ENCODE assay signal across 18 cellular contexts in genomic region chr6:35312076-35312762, GRCh38. TPM values are rescaled to one million over a fixed set of nuclear protein-coding genes. Genes with fewer than 3 reads are reported as not detected.
DNase-seq lines count a peak whose midpoint lies in the region; ATAC-seq, FAIRE-seq and TF ChIP-seq lines count a peak whose summit lies in the region.
"Had no signal": no experiment of that assay in that cellular context is flagged by ENCODE, and none has a peak within 500 bp of the region (broad histone marks: within the 10 kb centered on the region; RNA-seq: fewer than 3 reads in every experiment).

No MANE protein-coding gene starts in this region.

- ATAC-seq in HepG2 (peak; percentile 47; the same call in 2 of the 3 replicates), right lobe of liver (no peak), HG02610 (IDR thresholded peaks at IDR 0.05; ENCODE audit: unreplicated experiment) (no peak)
- ATAC-seq in activated T-helper 17 cell treated with anti-CD3 and anti-CD28 coated beads, Interleukin-2, amount 50 U/mL, for 72 hours (replicated peaks) = no peak
- ATAC-seq: Right ventricle myocardium inferior had no signal

- H3K4me1 Mint-ChIP-seq in activated T-helper 17 cell treated with anti-CD3 and anti-CD28 coated beads, Interleukin-2, amount 50 U/mL, for 72 hours = peaks cover 64% of the 10 kb centered on the region
- H3K4me1 Mint-ChIP-seq in neural progenitor cell = peaks cover 5% of the 10 kb centered on the region

- H3K36me3 ChIP-seq in HepG2 (replicated peaks in 1 of 2; ENCODE audit: control insufficient read depth in 1 of 2, insufficient read depth in 2 of 2, low read length in 2 of 2) (no peaks in the 10 kb centered on the region), right lobe of liver (no peaks in the 10 kb centered on the region), mesenchymal stem cell (ENCODE audit: control insufficient read depth in 1 of 2, insufficient read depth in 2 of 2, low read depth in 1 of 2, low read length in 2 of 2) (peaks cover 0 to 3% of the 10 kb centered on the region in 2 experiments), vagina (no peaks in the 10 kb centered on the region), Karpas-422 (ENCODE audit: insufficient read depth, low read length) (peaks cover 15% of the 10 kb centered on the region), neural progenitor cell (no peaks in the 10 kb centered on the region)
- H3K36me3 ChIP-seq: esophagus muscularis mucosa, HAP-1, ovary had no signal

- H3K79me2 ChIP-seq in HepG2 (ENCODE audit: insufficient read depth, low read length) (no peaks in the 10 kb centered on the region), Karpas-422 (ENCODE audit: low read length) (peaks cover 6% of the 10 kb centered on the region), neural progenitor cell (ENCODE audit: low read depth) (no peaks in the 10 kb centered on the region)

- intact Hi-C loops in HepG2 (cut with micrococcal nuclease; ENCODE audit: unreplicated experiment) = no loop called here
- intact Hi-C loops in right lobe of liver (cut with DNase I) = no loop called here
- intact Hi-C loops in vagina (cut with DNase I) = loop anchor here (1.0 kb wide), 1 partner anchor 20 kb away; no protein-coding TSS in a partner anchor

- H3K9me3 ChIP-seq in HepG2 (ENCODE audit: low read length) (no peaks in the 10 kb centered on the region), right lobe of liver (no peaks in the 10 kb centered on the region), mesenchymal stem cell (ENCODE audit: control insufficient read depth, low read length) (peaks cover 6% of the 10 kb centered on the region), vagina (no peaks in the 10 kb centered on the region), Karpas-422 (ENCODE audit: low read length) (no peaks in the 10 kb centered on the region), neural progenitor cell (ENCODE audit: low read depth) (no peaks in the 10 kb centered on the region)
- H3K9me3 ChIP-seq: esophagus muscularis mucosa, HAP-1, ovary had no signal

- H3K9ac ChIP-seq in HepG2 (ENCODE audit: insufficient read depth, low read depth, low read length) (no peak overlapping the region), mesenchymal stem cell (ENCODE audit: low read length) (no peak overlapping the region), Karpas-422 (ENCODE audit: low read length) (no peak overlapping the region), neural progenitor cell (no peak overlapping the region)

- H3K4me1 ChIP-seq in HepG2 (ENCODE audit: insufficient read depth, low read length) = peaks cover 3% of the 10 kb centered on the region
- no peaks in the 10 kb centered on the region for H3K4me1 ChIP-seq in right lobe of liver
- no peaks in the 10 kb centered on the region for H3K4me1 ChIP-seq in mesenchymal stem cell (ENCODE audit: control insufficient read depth, insufficient read depth, low read depth, low read length)
- no peaks in the 10 kb centered on the region for H3K4me1 ChIP-seq in vagina
- H3K4me1 ChIP-seq in Karpas-422 (ENCODE audit: low read length) = peaks cover 33% of the 10 kb centered on the region
- H3K4me1 ChIP-seq in neural progenitor cell = peaks cover 5% of the 10 kb centered on the region
- H3K4me1 ChIP-seq: HAP-1 had no signal

- H3K79me1 ChIP-seq in mesenchymal stem cell (replicated peaks; ENCODE audit: low read length, poor library complexity, severe bottlenecking) = no peaks in the 10 kb centered on the region

- BruUV-seq in HepG2 (replicated peaks; lab: Mats Ljungman, UMichigan) = no TSS peak

- H3K4me2 ChIP-seq in HepG2 (ENCODE audit: low read depth, low read length) (no peak overlapping the region), mesenchymal stem cell (ENCODE audit: low read length, poor library complexity, severe bottlenecking) (no peak overlapping the region), Karpas-422 (ENCODE audit: low read depth, low read length, poor library complexity, severe bottlenecking) (no peak overlapping the region), neural progenitor cell (no peak overlapping the region)

- H4K20me1 ChIP-seq in HepG2 (ENCODE audit: insufficient read depth, low read length) = no peaks in the 10 kb centered on the region
- H4K20me1 ChIP-seq in Karpas-422 (ENCODE audit: insufficient read depth, low read depth, low read length) = no peaks in the 10 kb centered on the region
- H4K20me1 ChIP-seq in neural progenitor cell (ENCODE audit: low read depth) = no peaks in the 10 kb centered on the region

- FAIRE-seq in HepG2 (lab: Jason Lieb, UNC) = no peak
- FAIRE-seq: G401.6, HTR-8/SVneo had no signal

- TF ChIP-seq POLR2A in HepG2 (IDR thresholded peaks at IDR 0.05; ENCODE audit: insufficient read depth in 1 of 2, low read depth in 2 of 2, low read length in 2 of 2) (no peak), right lobe of liver (IDR thresholded peaks at IDR 0.05) (no peak), vagina (IDR thresholded peaks at IDR 0.05) (no peak)

- no peaks in the 10 kb centered on the region for H3K9me2 ChIP-seq in Karpas-422 (replicated peaks; ENCODE audit: insufficient read depth, low read length)

- H3K9me3 Mint-ChIP-seq in activated T-helper 17 cell treated with anti-CD3 and anti-CD28 coated beads, Interleukin-2, amount 50 U/mL, for 72 hours = no peaks in the 10 kb centered on the region
- H3K9me3 Mint-ChIP-seq in neural progenitor cell = peaks cover 4% of the 10 kb centered on the region

- TF ChIP-seq CTCF in HepG2 (CRISPR knock-in tag; IDR thresholded peaks at IDR 0.05) = no peak
- no peak for TF ChIP-seq CTCF in right lobe of liver (IDR thresholded peaks at IDR 0.05)
- TF ChIP-seq CTCF in vagina (IDR thresholded peaks at IDR 0.05) = no peak
- TF ChIP-seq CTCF in neural progenitor cell (IDR thresholded peaks at IDR 0.05) = no peak

- H3K27me3 ChIP-seq in HepG2 (ENCODE audit: control insufficient read depth in 1 of 2, insufficient read depth in 2 of 2, low read length in 2 of 2) (no peaks in the 10 kb centered on the region), right lobe of liver (no peaks in the 10 kb centered on the region), mesenchymal stem cell (ENCODE audit: control insufficient read depth in 1 of 2, insufficient read depth in 1 of 2, low read length in 2 of 2) (peaks cover 6 to 63% of the 10 kb centered on the region in 2 experiments), vagina (no peaks in the 10 kb centered on the region), Karpas-422 (ENCODE audit: low read length) (no peaks in the 10 kb centered on the region), neural progenitor cell (peaks cover 20% of the 10 kb centered on the region)
- H3K27me3 ChIP-seq: ovary had no signal

- 75% methylated on average over 11 of the region's 18 CpGs for WGBS in HepG2 (ENCODE audit: low lambda C conversion rate)
- WGBS in right lobe of liver (ENCODE audit: insufficient coverage, low coverage, low lambda C conversion rate, missing lambda C conversion rate) = 66% methylated on average over 3 of the region's 18 CpGs
- 93% methylated on average over 18 of the region's 18 CpGs for WGBS in mesenchymal stem cell

- peak overlapping the region; percentile 76 for H3K4me3 Mint-ChIP-seq in activated T-helper 17 cell treated with anti-CD3 and anti-CD28 coated beads, Interleukin-2, amount 50 U/mL, for 72 hours
- H3K4me3 Mint-ChIP-seq in neural progenitor cell = no peak overlapping the region

- H3F3A ChIP-seq in neural progenitor cell (ENCODE audit: low read depth) = no peaks in the 10 kb centered on the region

- H3K14ac ChIP-seq in mesenchymal stem cell (ENCODE audit: low read length in 2 of 2) = no peak overlapping the region

- H3K18ac ChIP-seq in mesenchymal stem cell (ENCODE audit: low read depth in 1 of 2, low read length in 2 of 2) = no peak overlapping the region

- H2AK5ac ChIP-seq in mesenchymal stem cell (ENCODE audit: low read length, severe bottlenecking) = no peak overlapping the region

- no peak overlapping the region for H4K8ac ChIP-seq in mesenchymal stem cell (ENCODE audit: low read length)

- CTCF ChIA-PET in HepG2 (lab: Yijun Ruan, JAX; ENCODE audit: low intra/inter-chr PET ratio, low total read pairs) = no interaction called here

- no peak overlapping the region for H2BK120ac ChIP-seq in mesenchymal stem cell (ENCODE audit: low read depth, low read length)

- TF ChIP-seq EP300 in HepG2 (IDR thresholded peaks at IDR 0.05; ENCODE audit: low read depth in 2 of 2, low read length in 2 of 2) (no peak), HepG2 (CRISPR knock-in tag; IDR thresholded peaks at IDR 0.05; ENCODE audit: borderline replicate concordance) (no peak)

- no peak overlapping the region for H2BK5ac ChIP-seq in mesenchymal stem cell (ENCODE audit: low read depth, low read length, poor library complexity, severe bottlenecking)

- peak overlapping the region; percentile 91 for H3K27ac Mint-ChIP-seq in activated T-helper 17 cell treated with anti-CD3 and anti-CD28 coated beads, Interleukin-2, amount 50 U/mL, for 72 hours
- no peak overlapping the region for H3K27ac Mint-ChIP-seq in neural progenitor cell

- H2AFZ ChIP-seq in HepG2 (ENCODE audit: low read length) = no peak overlapping the region
- no peak overlapping the region for H2AFZ ChIP-seq in mesenchymal stem cell (ENCODE audit: low read depth, low read length)
- H2AFZ ChIP-seq in Karpas-422 (ENCODE audit: low read length) = no peak overlapping the region
- no peak overlapping the region for H2AFZ ChIP-seq in neural progenitor cell (replicated peaks)

- H3K36me3 Mint-ChIP-seq in activated T-helper 17 cell treated with anti-CD3 and anti-CD28 coated beads, Interleukin-2, amount 50 U/mL, for 72 hours (ENCODE audit: low read depth) = peaks cover 99% of the 10 kb centered on the region
- peaks cover 2% of the 10 kb centered on the region for H3K36me3 Mint-ChIP-seq in neural progenitor cell

- in situ Hi-C loops in HepG2 (cut with HindIII; ENCODE audit: extremely low pct_ligation_motif_present, low pct_unique_long_range_greater_than_20kb) = loop anchor here (10.0 kb wide), 1 partner anchor 423 kb away; the partner anchor contains the start of gene ARMC12

- no peak for TF ChIP-seq RAD21 in HepG2 (CRISPR knock-in tag; IDR thresholded peaks at IDR 0.05)

- no peak overlapping the region for H3K23ac ChIP-seq in mesenchymal stem cell (ENCODE audit: low read length in 2 of 2)

- POLR2A ChIA-PET in HepG2 (lab: Yijun Ruan, JAX) = interaction anchor here (1.3 kb wide), 1 partner anchor 9 kb away, joined by 3 read pairs; no protein-coding TSS in a partner anchor

- H2BK12ac ChIP-seq in mesenchymal stem cell (ENCODE audit: low read length in 2 of 2) = no peak overlapping the region

- H2BK15ac ChIP-seq in mesenchymal stem cell (ENCODE audit: low read depth, poor library complexity, severe bottlenecking) = no peak overlapping the region

- peak overlapping the region; percentile 59 for H4K91ac ChIP-seq in mesenchymal stem cell (ENCODE audit: low read length)

- H3K27ac ChIP-seq in HepG2 (ENCODE audit: extremely low read length, insufficient read depth, low read length) (no peak overlapping the region), right lobe of liver (peak overlapping the region in 1 of 3 donors; percentile 33), mesenchymal stem cell (ENCODE audit: low read length, poor library complexity, severe bottlenecking) (no peak overlapping the region), vagina (no peak overlapping the region), Karpas-422 (ENCODE audit: low read length) (no peak overlapping the region), neural progenitor cell (no peak overlapping the region)
- H3K27ac ChIP-seq: esophagus muscularis mucosa, ovary had no signal

- DNase-seq in HepG2 (ENCODE audit: low spot score) (no peak), right lobe of liver (no peak), mesenchymal stem cell (no peak), vagina (ENCODE audit: extremely low spot score in 2 of 2) (peak; percentile 74 to 93), Karpas-422 (no peak), neural progenitor cell (ENCODE audit: low spot score) (no peak)
- DNase-seq: hypothalamus, NCI-H1105 treated with DMSO at 0.1 percent for 48 hours, NCI-H524 treated with DMSO at 0.1 percent for 48 hours, ovary had no signal

- H3K4ac ChIP-seq in mesenchymal stem cell (ENCODE audit: low read depth in 1 of 2, low read length in 2 of 2) = no peak overlapping the region

- H3K4me3 ChIP-seq in HepG2 (replicated peaks in 1 of 3; ENCODE audit: insufficient read depth in 1 of 3, low read depth in 2 of 3, low read length in 3 of 3) = no peak overlapping the region
- no peak overlapping the region for H3K4me3 ChIP-seq in right lobe of liver
- H3K4me3 ChIP-seq in mesenchymal stem cell (ENCODE audit: insufficient read depth in 1 of 2, low read depth in 1 of 2, low read length in 2 of 2) = no peak overlapping the region
- no peak overlapping the region for H3K4me3 ChIP-seq in vagina
- no peak overlapping the region for H3K4me3 ChIP-seq in Karpas-422 (ENCODE audit: low read length)
- H3K4me3 ChIP-seq in neural progenitor cell = no peak overlapping the region
- H3K4me3 ChIP-seq: esophagus muscularis mucosa, HAP-1, lung, ovary had no signal

- H3K27me3 Mint-ChIP-seq in activated T-helper 17 cell treated with anti-CD3 and anti-CD28 coated beads, Interleukin-2, amount 50 U/mL, for 72 hours = no peaks in the 10 kb centered on the region
- H3K27me3 Mint-ChIP-seq in neural progenitor cell (ENCODE audit: insufficient read depth, low read depth) = peaks cover 11% of the 10 kb centered on the region

RNA-seq across cellular contexts. Expression of gene DEF6, which starts 14.6 kb away (rescaled TPM):
- total RNA-seq in HepG2 (2016; rRNA removed; fragmentation: Illumina TruSeq; extraction: Trizol) = 9.6 and 10.0 TPM in 2 replicates
- total RNA-seq in HepG2 (2016; cell fraction: cytosol; rRNA removed; fragmentation: Illumina TruSeq; extraction: Trizol; ENCODE audit: low read depth) = 1.9 and 2.1 TPM in 2 replicates
- total RNA-seq in HepG2 (2016; cell fraction: insoluble cytoplasmic fraction; rRNA removed; fragmentation: Illumina TruSeq; extraction: Trizol) = 8.6 and 9.7 TPM in 2 replicates
- 4.0 TPM in 2 replicates for total RNA-seq in HepG2 (2016; cell fraction: membrane; rRNA removed; fragmentation: Illumina TruSeq; extraction: Trizol)
- 10.5 and 10.6 TPM in 2 replicates for total RNA-seq in HepG2 (2016; cell fraction: nucleus; rRNA removed; fragmentation: Illumina TruSeq; extraction: Trizol)
- polyA plus RNA-seq in HepG2 (2011; rRNA removed) = 5.2 and 7.4 TPM in 2 replicates
- 4.6 and 6.6 TPM in 2 replicates for polyA plus RNA-seq in HepG2 (2011; cell fraction: cytosol; rRNA removed)
- polyA plus RNA-seq in HepG2 (2011; cell fraction: nucleus; rRNA removed) = 18.1 and 24.9 TPM in 2 replicates
- 2.9 and 3.2 TPM in 2 replicates for polyA plus RNA-seq in HepG2 (2012)
- polyA plus RNA-seq in HepG2 (2016; cell fraction: cytosol; fragmentation: Illumina TruSeq; extraction: Trizol; ENCODE audit: low read depth) = 1.6 and 1.7 TPM in 2 replicates
- 7.5 and 7.7 TPM in 2 replicates for polyA plus RNA-seq in HepG2 (2016; cell fraction: insoluble cytoplasmic fraction; fragmentation: Illumina TruSeq; extraction: Trizol; ENCODE audit: low read depth)
- polyA plus RNA-seq in HepG2 (2016; cell fraction: membrane; fragmentation: Illumina TruSeq; extraction: Trizol; ENCODE audit: low read depth) = 3.6 TPM in 2 replicates
- 24.8 and 26.1 TPM in 2 replicates for polyA plus RNA-seq in HepG2 (2016; cell fraction: nucleus; fragmentation: Illumina TruSeq; extraction: Trizol; ENCODE audit: insufficient read depth, low read depth)
- 0.30 and 9.6 TPM in 2 replicates for polyA minus RNA-seq in HepG2 (2011; rRNA and poly(A)+ RNA removed; ENCODE audit: low replicate concordance)
- 2.5 and 2.7 TPM in 2 replicates for polyA minus RNA-seq in HepG2 (2011; cell fraction: cytosol; rRNA and poly(A)+ RNA removed)
- 4.6 and 5.2 TPM in 2 replicates for polyA minus RNA-seq in HepG2 (2011; cell fraction: nucleus; rRNA and poly(A)+ RNA removed)
- 1 to 10 TPM; 1.1 to 3.6 (median 1.5) TPM for total RNA-seq in right lobe of liver
- total RNA-seq in activated T-helper 17 cell treated with anti-CD3 and anti-CD28 coated beads, Interleukin-2, amount 50 U/mL, for 72 hours = 100 to 1,000 TPM; 117 to 133 TPM
- 1.8 TPM for polyA plus RNA-seq in mesenchymal stem cell (2013, experiment 1 of 2)
- polyA plus RNA-seq in mesenchymal stem cell (2013, experiment 2 of 2) = 1.2 TPM
- 23.1 TPM for total RNA-seq in vagina
- total RNA-seq in Karpas-422 (2014; rRNA removed; shearing (Covaris generic); ENCODE audit: low replicate concordance) = 31.3 and 69.9 TPM in 2 replicates
- 0.17 and 0.19 TPM in 2 replicates for total RNA-seq in neural progenitor cell (ENCODE audit: low replicate concordance)

RNA-seq across cellular contexts. Expression of gene PPARD, which starts 30.1 kb away (rescaled TPM):
- 5.8 and 6.1 TPM in 2 replicates for total RNA-seq in HepG2 (2016; rRNA removed; fragmentation: Illumina TruSeq; extraction: Trizol)
- total RNA-seq in HepG2 (2016; cell fraction: cytosol; rRNA removed; fragmentation: Illumina TruSeq; extraction: Trizol; ENCODE audit: low read depth) = 2.7 and 2.8 TPM in 2 replicates
- 4.8 and 5.7 TPM in 2 replicates for total RNA-seq in HepG2 (2016; cell fraction: insoluble cytoplasmic fraction; rRNA removed; fragmentation: Illumina TruSeq; extraction: Trizol)
- total RNA-seq in HepG2 (2016; cell fraction: membrane; rRNA removed; fragmentation: Illumina TruSeq; extraction: Trizol) = 6.6 and 7.6 TPM in 2 replicates
- 3.7 and 4.7 TPM in 2 replicates for total RNA-seq in HepG2 (2016; cell fraction: nucleus; rRNA removed; fragmentation: Illumina TruSeq; extraction: Trizol)
- 13.3 and 16.2 TPM in 2 replicates for polyA plus RNA-seq in HepG2 (2011; rRNA removed)
- polyA plus RNA-seq in HepG2 (2011; cell fraction: cytosol; rRNA removed) = 11.1 and 13.7 TPM in 2 replicates
- polyA plus RNA-seq in HepG2 (2011; cell fraction: nucleus; rRNA removed) = 26.3 and 29.6 TPM in 2 replicates
- polyA plus RNA-seq in HepG2 (2012) = 10.1 and 11.2 TPM in 2 replicates
- 1.9 and 2.4 TPM in 2 replicates for polyA plus RNA-seq in HepG2 (2016; cell fraction: cytosol; fragmentation: Illumina TruSeq; extraction: Trizol; ENCODE audit: low read depth)
- 7.9 and 11.5 TPM in 2 replicates for polyA plus RNA-seq in HepG2 (2016; cell fraction: insoluble cytoplasmic fraction; fragmentation: Illumina TruSeq; extraction: Trizol; ENCODE audit: low read depth)
- polyA plus RNA-seq in HepG2 (2016; cell fraction: membrane; fragmentation: Illumina TruSeq; extraction: Trizol; ENCODE audit: low read depth) = 7.6 and 8.0 TPM in 2 replicates
- 16.8 and 19.6 TPM in 2 replicates for polyA plus RNA-seq in HepG2 (2016; cell fraction: nucleus; fragmentation: Illumina TruSeq; extraction: Trizol; ENCODE audit: insufficient read depth, low read depth)
- polyA minus RNA-seq in HepG2 (2011; rRNA and poly(A)+ RNA removed; ENCODE audit: low replicate concordance) = 8.4 and 18.8 TPM in 2 replicates
- 6.6 and 6.9 TPM in 2 replicates for polyA minus RNA-seq in HepG2 (2011; cell fraction: cytosol; rRNA and poly(A)+ RNA removed)
- polyA minus RNA-seq in HepG2 (2011; cell fraction: nucleus; rRNA and poly(A)+ RNA removed) = 5.6 and 5.7 TPM in 2 replicates
- total RNA-seq in right lobe of liver = 10 to 100 TPM in 1 of 6 experiments, 1 to 10 TPM in 5; 5.2 to 18.8 (median 5.9) TPM
- total RNA-seq in activated T-helper 17 cell treated with anti-CD3 and anti-CD28 coated beads, Interleukin-2, amount 50 U/mL, for 72 hours = 10 to 100 TPM; 21.0 to 27.9 TPM
- 25.3 TPM for polyA plus RNA-seq in mesenchymal stem cell (2013, experiment 1 of 2)
- polyA plus RNA-seq in mesenchymal stem cell (2013, experiment 2 of 2) = 24.6 TPM
- total RNA-seq in vagina = 21.9 TPM
- total RNA-seq in Karpas-422 (2014; rRNA removed; shearing (Covaris generic); ENCODE audit: low replicate concordance) = 2.5 and 3.2 TPM in 2 replicates
- 4.9 and 8.2 TPM in 2 replicates for total RNA-seq in neural progenitor cell (ENCODE audit: low replicate concordance)

RNA-seq across cellular contexts. Expression of gene ZNF76, which starts 52.7 kb away (rescaled TPM):
- total RNA-seq in HepG2 (2016; rRNA removed; fragmentation: Illumina TruSeq; extraction: Trizol) (11.8 and 13.2 TPM in 2 replicates), right lobe of liver (10 to 100 TPM; 14.4 to 19.8 (median 17.6) TPM), vagina (39.0 TPM), neural progenitor cell (ENCODE audit: low replicate concordance) (14.8 and 27.0 TPM in 2 replicates)
- 11.7 and 12.1 TPM in 2 replicates for total RNA-seq in HepG2 (2016; cell fraction: cytosol; rRNA removed; fragmentation: Illumina TruSeq; extraction: Trizol; ENCODE audit: low read depth)
- 9.9 and 12.7 TPM in 2 replicates for total RNA-seq in HepG2 (2016; cell fraction: insoluble cytoplasmic fraction; rRNA removed; fragmentation: Illumina TruSeq; extraction: Trizol)
- total RNA-seq in HepG2 (2016; cell fraction: membrane; rRNA removed; fragmentation: Illumina TruSeq; extraction: Trizol) = 21.8 and 26.0 TPM in 2 replicates
- 9.5 and 10.9 TPM in 2 replicates for total RNA-seq in HepG2 (2016; cell fraction: nucleus; rRNA removed; fragmentation: Illumina TruSeq; extraction: Trizol)
- 26.4 and 28.2 TPM in 2 replicates for polyA plus RNA-seq in HepG2 (2011; rRNA removed)
- 9.0 and 14.0 TPM in 2 replicates for polyA plus RNA-seq in HepG2 (2011; cell fraction: cytosol; rRNA removed)
- 128 and 139 TPM in 2 replicates for polyA plus RNA-seq in HepG2 (2011; cell fraction: nucleus; rRNA removed)
- polyA plus RNA-seq in HepG2 (2012) = 15.4 and 17.3 TPM in 2 replicates
- 10.6 and 13.2 TPM in 2 replicates for polyA plus RNA-seq in HepG2 (2016; cell fraction: cytosol; fragmentation: Illumina TruSeq; extraction: Trizol; ENCODE audit: low read depth)
- 14.5 and 16.3 TPM in 2 replicates for polyA plus RNA-seq in HepG2 (2016; cell fraction: insoluble cytoplasmic fraction; fragmentation: Illumina TruSeq; extraction: Trizol; ENCODE audit: low read depth)
- 22.8 and 27.0 TPM in 2 replicates for polyA plus RNA-seq in HepG2 (2016; cell fraction: membrane; fragmentation: Illumina TruSeq; extraction: Trizol; ENCODE audit: low read depth)
- 38.8 and 39.0 TPM in 2 replicates for polyA plus RNA-seq in HepG2 (2016; cell fraction: nucleus; fragmentation: Illumina TruSeq; extraction: Trizol; ENCODE audit: insufficient read depth, low read depth)
- polyA minus RNA-seq in HepG2 (2011; rRNA and poly(A)+ RNA removed; ENCODE audit: low replicate concordance) = 25.8 and 37.6 TPM in 2 replicates
- 3.6 and 4.4 TPM in 2 replicates for polyA minus RNA-seq in HepG2 (2011; cell fraction: cytosol; rRNA and poly(A)+ RNA removed)
- 17.3 and 24.5 TPM in 2 replicates for polyA minus RNA-seq in HepG2 (2011; cell fraction: nucleus; rRNA and poly(A)+ RNA removed)
- 10 to 100 TPM; 44.3 to 53.2 TPM for total RNA-seq in activated T-helper 17 cell treated with anti-CD3 and anti-CD28 coated beads, Interleukin-2, amount 50 U/mL, for 72 hours
- polyA plus RNA-seq in mesenchymal stem cell (2013, experiment 1 of 2) = 12.0 TPM
- 10.9 TPM for polyA plus RNA-seq in mesenchymal stem cell (2013, experiment 2 of 2)
- total RNA-seq in Karpas-422 (2014; rRNA removed; shearing (Covaris generic); ENCODE audit: low replicate concordance) = 24.4 and 40.3 TPM in 2 replicates

Comparison
In these comparisons a context has a peak if more than half of its experiments do, and no peak if none do; other contexts are left out.
1. DNase-seq: peak in vagina (2 of 2); none in HepG2 (single experiment), right lobe of liver (0 of 3), mesenchymal stem cell (single experiment), Karpas-422 (single experiment) and neural progenitor cell (single experiment).